In genomic region chr17:30693772-30694171, GRCh38 we compare ENCODE assay signal across 8 cellular contexts.
DNase-seq lines count a peak whose midpoint lies in the region; ATAC-seq and TF ChIP-seq lines count a peak whose summit lies in the region.
"Not testable (repeated sequence)": the region's sequence is repeated elsewhere in the genome, so short reads cannot be mapped to it uniquely, and the experiment has no call there.

No MANE protein-coding gene starts in this region.

- intact Hi-C loops in CD4-positive, alpha-beta memory T cell (cut with micrococcal nuclease): not testable (repeated sequence)

- not testable (repeated sequence) for H3K27me3 Mint-ChIP-seq in CD4-positive, alpha-beta memory T cell; natural killer cell treated with Interleukin-12 subunit alpha and Interleukin-12 subunit beta and Interleukin-15 and Interleukin-18, amount 100 ng/mL, for 72 hours
- peaks cover 32% of the 10 kb centered on the region for H3K27me3 Mint-ChIP-seq in stimulated activated memory B cell treated with anti-CD40 and anti-IgM and Interleukin-4, amounts not matched to agents 10 μg/mL and 1 μg/mL and 100 μg/mL, for 72 hours

- peak; percentile 39 to 60 (median 40) for DNase-seq in CD4-positive, alpha-beta memory T cell
- DNase-seq in HT-29 (ENCODE audit: low spot score) (peak; percentile 29), SK-N-DZ (ENCODE audit: low spot score) (peak; percentile 51), activated T-cell treated with anti-CD3 and anti-CD28 coated beads for 1 hour (ENCODE audit: low read depth) (peak; percentile 22), cardiac muscle cell (ENCODE audit: low read depth in 1 of 2, low spot score in 1 of 2) (peak; percentile 11 to 18)
- not testable (repeated sequence) for DNase-seq in brain microvascular endothelial cell; natural killer cell treated with Interleukin-12 subunit alpha and Interleukin-12 subunit beta and Interleukin-15 and Interleukin-18, amount 100 ng/mL, for 72 hours (ENCODE audit: low spot score)

- not testable (repeated sequence) for H3K27ac ChIP-seq in CD4-positive, alpha-beta memory T cell (ENCODE audit: low read depth, low read length); brain microvascular endothelial cell; cardiac muscle cell

- H3K27me3 ChIP-seq in CD4-positive, alpha-beta memory T cell (ENCODE audit: insufficient read depth, low read length); brain microvascular endothelial cell (replicated peaks): not testable (repeated sequence)
- peaks cover 15% of the 10 kb centered on the region for H3K27me3 ChIP-seq in cardiac muscle cell

- H3K4me1 ChIP-seq in CD4-positive, alpha-beta memory T cell (ENCODE audit: insufficient read depth, low read length); cardiac muscle cell (ENCODE audit: low read depth): not testable (repeated sequence)

- H3K4me3 Mint-ChIP-seq in CD4-positive, alpha-beta memory T cell: peak overlapping the region in 7 of 8 donors; percentile 31 to 77 (median 55)
- peak overlapping the region; percentile 16 for H3K4me3 Mint-ChIP-seq in natural killer cell treated with Interleukin-12 subunit alpha and Interleukin-12 subunit beta and Interleukin-15 and Interleukin-18, amount 100 ng/mL, for 72 hours
- peak overlapping the region; percentile 67 for H3K4me3 Mint-ChIP-seq in stimulated activated memory B cell treated with anti-CD40 and anti-IgM and Interleukin-4, amounts not matched to agents 10 μg/mL and 1 μg/mL and 100 μg/mL, for 72 hours

- POLR2A ChIA-PET in CD4-positive, alpha-beta memory T cell (lab: Charles Lee; ENCODE audit: partially characterized antibody): not testable (repeated sequence)

- CTCF ChIA-PET in CD4-positive, alpha-beta memory T cell (lab: Charles Lee; ENCODE audit: partially characterized antibody): not testable (repeated sequence)

- H3K9me3 ChIP-seq in CD4-positive, alpha-beta memory T cell (ENCODE audit: control insufficient read depth in 1 of 2, low read length in 2 of 2); cardiac muscle cell (ENCODE audit: low read depth): not testable (repeated sequence)

- in situ Hi-C loops in brain microvascular endothelial cell (cut with HindIII; ENCODE audit: low pct_ligation_motif_present, low sequenced_read_pairs): not testable (repeated sequence)

- not testable (repeated sequence) for H3K36me3 Mint-ChIP-seq in CD4-positive, alpha-beta memory T cell; natural killer cell treated with Interleukin-12 subunit alpha and Interleukin-12 subunit beta and Interleukin-15 and Interleukin-18, amount 100 ng/mL, for 72 hours; stimulated activated memory B cell treated with anti-CD40 and anti-IgM and Interleukin-4, amounts not matched to agents 10 μg/mL and 1 μg/mL and 100 μg/mL, for 72 hours

- H3K27ac Mint-ChIP-seq in CD4-positive, alpha-beta memory T cell: peak overlapping the region in 2 of 7 donors; percentile 64 to 85
- not testable (repeated sequence) for H3K27ac Mint-ChIP-seq in natural killer cell treated with Interleukin-12 subunit alpha and Interleukin-12 subunit beta and Interleukin-15 and Interleukin-18, amount 100 ng/mL, for 72 hours
- H3K27ac Mint-ChIP-seq in stimulated activated memory B cell treated with anti-CD40 and anti-IgM and Interleukin-4, amounts not matched to agents 10 μg/mL and 1 μg/mL and 100 μg/mL, for 72 hours: peak overlapping the region; percentile 14

- not testable (repeated sequence) for H3K36me3 ChIP-seq in CD4-positive, alpha-beta memory T cell (ENCODE audit: insufficient read depth, low read length); brain microvascular endothelial cell (replicated peaks); cardiac muscle cell

- peak; percentile 63 for TF ChIP-seq CTCF in brain microvascular endothelial cell (IDR thresholded peaks at IDR 0.05; ENCODE audit: low read depth, low read length, missing control alignments)
- peak; percentile 22 for TF ChIP-seq CTCF in cardiac muscle cell (IDR thresholded peaks at IDR 0.05; ENCODE audit: low read depth, low read length)

- not testable (repeated sequence) for H3K9me3 Mint-ChIP-seq in CD4-positive, alpha-beta memory T cell; natural killer cell treated with Interleukin-12 subunit alpha and Interleukin-12 subunit beta and Interleukin-15 and Interleukin-18, amount 100 ng/mL, for 72 hours; stimulated activated memory B cell treated with anti-CD40 and anti-IgM and Interleukin-4, amounts not matched to agents 10 μg/mL and 1 μg/mL and 100 μg/mL, for 72 hours

- peaks cover 7 to 13% (median 10%) of the 10 kb centered on the region in 4 donors for H3K4me1 Mint-ChIP-seq in CD4-positive, alpha-beta memory T cell
- peaks cover 8 to 11% of the 10 kb centered on the region in 2 donors for H3K4me1 Mint-ChIP-seq in natural killer cell treated with Interleukin-12 subunit alpha and Interleukin-12 subunit beta and Interleukin-15 and Interleukin-18, amount 100 ng/mL, for 72 hours (ENCODE audit: low read depth in 2 of 2)
- H3K4me1 Mint-ChIP-seq in stimulated activated memory B cell treated with anti-CD40 and anti-IgM and Interleukin-4, amounts not matched to agents 10 μg/mL and 1 μg/mL and 100 μg/mL, for 72 hours: peaks cover 21% of the 10 kb centered on the region

- peak; percentile 78 to 81 for ATAC-seq in natural killer cell treated with Interleukin-12 subunit alpha and Interleukin-12 subunit beta and Interleukin-15 and Interleukin-18, amount 100 ng/mL, for 72 hours
- peak; percentile 80 for ATAC-seq in stimulated activated memory B cell treated with anti-CD40 and anti-IgM and Interleukin-4, amounts not matched to agents 10 μg/mL and 1 μg/mL and 100 μg/mL, for 72 hours

- H3K4me3 ChIP-seq in CD4-positive, alpha-beta memory T cell (ENCODE audit: low read length in 2 of 2); cardiac muscle cell: not testable (repeated sequence)
- peak overlapping the region; percentile 3 for H3K4me3 ChIP-seq in brain microvascular endothelial cell (ENCODE audit: low read depth, low read length)

Comparison
In these comparisons a context has a peak if more than half of its experiments do, and no peak if none do; other contexts are left out.
1. H3K4me3 Mint-ChIP-seq: peak in every context shown above with its lines; median percentile 67 in stimulated activated memory B cell treated with anti-CD40 and anti-IgM and Interleukin-4, amounts not matched to agents 10 μg/mL and 1 μg/mL and 100 μg/mL, for 72 hours; 55 in CD4-positive, alpha-beta memory T cell; 16 in natural killer cell treated with Interleukin-12 subunit alpha and Interleukin-12 subunit beta and Interleukin-15 and Interleukin-18, amount 100 ng/mL, for 72 hours.